ENCODE assay signal across 16 cellular contexts in the genomic region with DNA sequence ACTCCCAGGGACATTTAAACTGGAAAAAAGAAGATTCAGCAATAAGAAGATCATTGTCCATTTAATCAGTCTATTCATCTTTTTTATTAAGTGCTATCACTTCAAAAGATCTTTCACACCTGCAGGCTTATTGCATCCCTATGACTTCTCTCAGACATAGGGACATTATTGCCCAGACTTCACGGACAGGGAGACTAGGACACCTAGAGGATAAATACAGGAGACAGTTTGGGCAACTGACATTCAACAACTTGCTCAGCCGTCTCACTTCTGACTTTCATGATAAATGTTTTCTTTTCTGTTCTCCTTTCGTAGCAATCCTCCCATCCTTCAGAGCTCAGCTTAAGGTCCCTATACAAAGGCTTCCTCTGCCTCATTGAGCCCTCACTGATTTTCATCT.
DNase-seq lines count a peak whose midpoint lies in the region; ATAC-seq, FAIRE-seq and TF ChIP-seq lines count a peak whose summit lies in the region.
"Had no signal": no experiment of that assay in that cellular context is flagged by ENCODE, and none has a peak within 500 bp of the region (broad histone marks: within the 10 kb centered on the region; RNA-seq: fewer than 3 reads in every experiment).

No MANE protein-coding gene starts in this region.

- no peak for TF ChIP-seq EP300 in Ishikawa (IDR thresholded peaks at IDR 0.05; ENCODE audit: borderline replicate concordance)

- ATAC-seq in activated T-cell treated with anti-CD3 and anti-CD28 coated beads, Interleukin-2, amount 50 U/mL, for 72 hours (replicated peaks in 1 of 2): no peak
- no peak for ATAC-seq in CD8-positive, alpha-beta T cell
- ATAC-seq: activated CD8-positive, alpha-beta memory T cell treated with anti-CD3 and anti-CD28 coated beads, Interleukin-2, amount 10 ng/mL, durations not matched to agents 7 days and 5 days; naive thymus-derived CD4-positive, alpha-beta T cell had no signal

- H3K36me3 Mint-ChIP-seq in activated T-cell treated with anti-CD3 and anti-CD28 coated beads, Interleukin-2, amount 50 U/mL, for 72 hours (ENCODE audit: insufficient read depth in 2 of 2): no peaks in the 10 kb centered on the region
- no peaks in the 10 kb centered on the region for H3K36me3 Mint-ChIP-seq in CD8-positive, alpha-beta T cell
- H3K36me3 Mint-ChIP-seq: activated CD8-positive, alpha-beta memory T cell treated with anti-CD3 and anti-CD28 coated beads, Interleukin-2, amount 10 ng/mL, durations not matched to agents 7 days and 5 days; activated naive CD8-positive, alpha-beta T cell; naive thymus-derived CD4-positive, alpha-beta T cell had no signal

- H3K27ac Mint-ChIP-seq in activated T-cell treated with anti-CD3 and anti-CD28 coated beads, Interleukin-2, amount 50 U/mL, for 72 hours: no peak overlapping the region
- H3K27ac Mint-ChIP-seq in CD8-positive, alpha-beta T cell: no peak overlapping the region
- H3K27ac Mint-ChIP-seq: activated CD8-positive, alpha-beta memory T cell treated with anti-CD3 and anti-CD28 coated beads, Interleukin-2, amount 10 ng/mL, durations not matched to agents 7 days and 5 days; naive thymus-derived CD4-positive, alpha-beta T cell had no signal

- H3K27me3 Mint-ChIP-seq in activated T-cell treated with anti-CD3 and anti-CD28 coated beads, Interleukin-2, amount 50 U/mL, for 72 hours (ENCODE audit: low read depth): peaks cover 67% of the 10 kb centered on the region
- H3K27me3 Mint-ChIP-seq in CD8-positive, alpha-beta T cell (ENCODE audit: low read depth): peaks cover 29% of the 10 kb centered on the region

- no peak for FAIRE-seq in kidney (lab: Jason Lieb, UNC)

- no peaks in the 10 kb centered on the region for H3K9me3 ChIP-seq in kidney (ENCODE audit: control insufficient read depth in 1 of 2, low read length in 2 of 2)
- H3K9me3 ChIP-seq in CD8-positive, alpha-beta T cell (ENCODE audit: low read length): no peaks in the 10 kb centered on the region

- TF ChIP-seq CTCF in AG10803 (conservative IDR thresholded peaks at IDR 0.05; ENCODE audit: low read length) (no peak; the same call in 1 of the 2 replicates), fibroblast of villous mesenchyme (IDR thresholded peaks at IDR 0.05; ENCODE audit: insufficient read depth, low read depth, low read length) (peak; percentile 35), kidney (IDR thresholded peaks at IDR 0.05; ENCODE audit: borderline replicate concordance, extremely low read depth, insufficient read depth) (no peak)
- TF ChIP-seq CTCF in CD8-positive, alpha-beta T cell (IDR thresholded peaks at IDR 0.05): no peak

- H3K9me3 Mint-ChIP-seq in activated T-cell treated with anti-CD3 and anti-CD28 coated beads, Interleukin-2, amount 50 U/mL, for 72 hours: no peaks in the 10 kb centered on the region
- no peaks in the 10 kb centered on the region for H3K9me3 Mint-ChIP-seq in CD8-positive, alpha-beta T cell
- H3K9me3 Mint-ChIP-seq: naive thymus-derived CD4-positive, alpha-beta T cell had no signal

- no peaks in the 10 kb centered on the region for H3K27me3 ChIP-seq in CD8-positive, alpha-beta T cell (ENCODE audit: insufficient read depth, low read length)
- H3K27me3 ChIP-seq: BLaER1 treated with 17β-estradiol and CSF1 and Interleukin-3, amounts not matched to agents 10 nM and 100 nM had no signal

- peak; percentile 47; the same call in 1 of the 2 replicates for TF ChIP-seq RAD21 in Ishikawa (IDR thresholded peaks at IDR 0.05; ENCODE audit: low read depth)

- DNase-seq in AG10803 (ENCODE audit: low read depth): peak; percentile 13
- DNase-seq in SK-MEL-5 (ENCODE audit: low read depth, low spot score): peak; percentile 46
- peak; percentile 12 for DNase-seq in fibroblast of villous mesenchyme (ENCODE audit: low read depth)
- DNase-seq in kidney: no peak
- no peak for DNase-seq in ACHN
- DNase-seq in activated T-cell treated with anti-CD3 and anti-CD28 coated beads, Interleukin-2, amount 50 U/mL, for 72 hours: no peak
- no peak for DNase-seq in CD8-positive, alpha-beta T cell
- DNase-seq: activated CD8-positive, alpha-beta memory T cell treated with anti-CD3 and anti-CD28 coated beads, Interleukin-2, amount 10 ng/mL, durations not matched to agents 7 days and 5 days; naive thymus-derived CD4-positive, alpha-beta T cell; stimulated activated CD4-positive, alpha-beta T cell treated with anti-CD3 and anti-CD28 coated beads, Interleukin-4, amount 100 ng/mL, for 24 hours; stimulated activated naive CD4-positive, alpha-beta T cell; T-helper 9 cell had no signal

- H3K27ac ChIP-seq in kidney (ENCODE audit: low read depth in 2 of 2, low read length in 2 of 2): no peak overlapping the region
- no peak overlapping the region for H3K27ac ChIP-seq in CD8-positive, alpha-beta T cell (ENCODE audit: low read depth, low read length)
- H3K27ac ChIP-seq: BLaER1 treated with 17β-estradiol and CSF1 and Interleukin-3, amounts not matched to agents 10 nM and 100 nM; coronary artery had no signal

- H3K36me3 ChIP-seq in kidney (ENCODE audit: control insufficient read depth in 1 of 2, insufficient read depth in 2 of 2, low read length in 2 of 2): no peaks in the 10 kb centered on the region
- no peaks in the 10 kb centered on the region for H3K36me3 ChIP-seq in CD8-positive, alpha-beta T cell (ENCODE audit: insufficient read depth, low read length)
- H3K36me3 ChIP-seq: BLaER1 treated with 17β-estradiol and CSF1 and Interleukin-3, amounts not matched to agents 10 nM and 100 nM had no signal

- H3K4me1 ChIP-seq in kidney (ENCODE audit: control insufficient read depth in 1 of 2, insufficient read depth in 1 of 2, low read depth in 1 of 2, low read length in 2 of 2): no peaks in the 10 kb centered on the region
- no peaks in the 10 kb centered on the region for H3K4me1 ChIP-seq in CD8-positive, alpha-beta T cell (ENCODE audit: insufficient read depth, low read length)

- in situ Hi-C loops in SK-MEL-5 (cut with HindIII; ENCODE audit: low pct_unique_long_range_greater_than_20kb, low sequenced_read_pairs): no loop called here
- in situ Hi-C loops in ACHN (cut with HindIII; ENCODE audit: low pct_ligation_motif_present, low pct_unique_long_range_greater_than_20kb, low sequenced_read_pairs): no loop called here

- no peak overlapping the region for H3K4me3 ChIP-seq in AG10803 (ENCODE audit: low read length)
- no peak overlapping the region for H3K4me3 ChIP-seq in fibroblast of villous mesenchyme (ENCODE audit: low read depth, low read length)
- no peak overlapping the region for H3K4me3 ChIP-seq in kidney (ENCODE audit: low read length in 2 of 2)
- H3K4me3 ChIP-seq in CD8-positive, alpha-beta T cell (ENCODE audit: low read depth, low read length): no peak overlapping the region
- H3K4me3 ChIP-seq: BLaER1 treated with 17β-estradiol and CSF1 and Interleukin-3, amounts not matched to agents 10 nM and 100 nM; coronary artery had no signal

- H3K4me1 Mint-ChIP-seq in activated T-cell treated with anti-CD3 and anti-CD28 coated beads, Interleukin-2, amount 50 U/mL, for 72 hours (ENCODE audit: low read depth): no peaks in the 10 kb centered on the region
- H3K4me1 Mint-ChIP-seq in CD8-positive, alpha-beta T cell (ENCODE audit: low read depth): no peaks in the 10 kb centered on the region
- H3K4me1 Mint-ChIP-seq: activated CD8-positive, alpha-beta memory T cell treated with anti-CD3 and anti-CD28 coated beads, Interleukin-2, amount 10 ng/mL, durations not matched to agents 7 days and 5 days; naive thymus-derived CD4-positive, alpha-beta T cell had no signal

- H3K9ac ChIP-seq in kidney (ENCODE audit: low read length in 2 of 2): no peak overlapping the region
- H3K9ac ChIP-seq: BLaER1 treated with 17β-estradiol and CSF1 and Interleukin-3, amounts not matched to agents 10 nM and 100 nM had no signal

- intact Hi-C loops in kidney (cut with DNase I): no loop called here
- intact Hi-C loops in CD8-positive, alpha-beta T cell (cut with DNase I, micrococcal nuclease): no loop called here

- CTCF ChIA-PET in CD8-positive, alpha-beta T cell (lab: Charles Lee): no interaction called here

- no peak overlapping the region for H3K4me3 Mint-ChIP-seq in activated T-cell treated with anti-CD3 and anti-CD28 coated beads, Interleukin-2, amount 50 U/mL, for 72 hours
- H3K4me3 Mint-ChIP-seq in CD8-positive, alpha-beta T cell: no peak overlapping the region
- H3K4me3 Mint-ChIP-seq: activated CD8-positive, alpha-beta memory T cell treated with anti-CD3 and anti-CD28 coated beads, Interleukin-2, amount 10 ng/mL, durations not matched to agents 7 days and 5 days; activated naive CD8-positive, alpha-beta T cell; naive thymus-derived CD4-positive, alpha-beta T cell had no signal

- POLR2A ChIA-PET in CD8-positive, alpha-beta T cell (lab: Charles Lee): no interaction called here

TF ChIP-seq in Ishikawa, 13 proteins besides CTCF, POLR2A, EP300 and RAD21 (continues in another document):
- TF ChIP-seq NFIC (IDR thresholded peaks at IDR 0.05) (no peak), EGR1 (IDR thresholded peaks at IDR 0.05) (no peak), CREB1 (IDR thresholded peaks at IDR 0.05; ENCODE audit: low read depth) (no peak), YY1 (IDR thresholded peaks at IDR 0.05; ENCODE audit: low read depth) (no peak)
- TF ChIP-seq, protein P1, sequence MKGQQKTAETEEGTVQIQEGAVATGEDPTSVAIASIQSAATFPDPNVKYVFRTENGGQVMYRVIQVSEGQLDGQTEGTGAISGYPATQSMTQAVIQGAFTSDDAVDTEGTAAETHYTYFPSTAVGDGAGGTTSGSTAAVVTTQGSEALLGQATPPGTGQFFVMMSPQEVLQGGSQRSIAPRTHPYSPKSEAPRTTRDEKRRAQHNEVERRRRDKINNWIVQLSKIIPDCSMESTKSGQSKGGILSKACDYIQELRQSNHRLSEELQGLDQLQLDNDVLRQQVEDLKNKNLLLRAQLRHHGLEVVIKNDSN (IDR thresholded peaks at IDR 0.05): no peak

Comparison
In these comparisons a context has a peak if more than half of its experiments do, and no peak if none do; other contexts are left out.
1. DNase-seq: peak in AG10803 (single experiment), SK-MEL-5 (single experiment) and fibroblast of villous mesenchyme (single experiment); none in kidney (single experiment), ACHN (single experiment), activated T-cell treated with anti-CD3 and anti-CD28 coated beads, Interleukin-2, amount 50 U/mL, for 72 hours (0 of 2) and CD8-positive, alpha-beta T cell (0 of 7).